ENCODE assay signal across 1 cellular context in genomic region chr20:17530716-17531536, GRCh38.
A peak's percentile ranks its signal among the peaks of the same experiment; 100 is the strongest.
TF ChIP-seq lines count a peak whose summit lies in the region.

Gene BFSP1, minus strand, starts transcription at chr20:17531379. Its CDS starts 50 bp downstream, at chr20:17531329.

TF ChIP-seq in HepG2, 621 proteins besides CTCF, POLR2A, EP300 and RAD21 (continued from another document and continues in another):
- TF ChIP-seq, protein P1, sequence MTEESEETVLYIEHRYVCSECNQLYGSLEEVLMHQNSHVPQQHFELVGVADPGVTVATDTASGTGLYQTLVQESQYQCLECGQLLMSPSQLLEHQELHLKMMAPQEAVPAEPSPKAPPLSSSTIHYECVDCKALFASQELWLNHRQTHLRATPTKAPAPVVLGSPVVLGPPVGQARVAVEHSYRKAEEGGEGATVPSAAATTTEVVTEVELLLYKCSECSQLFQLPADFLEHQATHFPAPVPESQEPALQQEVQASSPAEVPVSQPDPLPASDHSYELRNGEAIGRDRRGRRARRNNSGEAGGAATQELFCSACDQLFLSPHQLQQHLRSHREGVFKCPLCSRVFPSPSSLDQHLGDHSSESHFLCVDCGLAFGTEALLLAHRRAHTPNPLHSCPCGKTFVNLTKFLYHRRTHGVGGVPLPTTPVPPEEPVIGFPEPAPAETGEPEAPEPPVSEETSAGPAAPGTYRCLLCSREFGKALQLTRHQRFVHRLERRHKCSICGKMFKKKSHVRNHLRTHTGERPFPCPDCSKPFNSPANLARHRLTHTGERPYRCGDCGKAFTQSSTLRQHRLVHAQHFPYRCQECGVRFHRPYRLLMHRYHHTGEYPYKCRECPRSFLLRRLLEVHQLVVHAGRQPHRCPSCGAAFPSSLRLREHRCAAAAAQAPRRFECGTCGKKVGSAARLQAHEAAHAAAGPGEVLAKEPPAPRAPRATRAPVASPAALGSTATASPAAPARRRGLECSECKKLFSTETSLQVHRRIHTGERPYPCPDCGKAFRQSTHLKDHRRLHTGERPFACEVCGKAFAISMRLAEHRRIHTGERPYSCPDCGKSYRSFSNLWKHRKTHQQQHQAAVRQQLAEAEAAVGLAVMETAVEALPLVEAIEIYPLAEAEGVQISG (CRISPR knock-in tag; IDR thresholded peaks at IDR 0.05): peak; percentile 61; the same call in 1 of the 2 replicates
- no peak for TF ChIP-seq CC2D1A (CRISPR knock-in tag; IDR thresholded peaks at IDR 0.05)
- no peak for TF ChIP-seq ZNF713 (CRISPR knock-in tag; IDR thresholded peaks at IDR 0.05)
- TF ChIP-seq ZNF251 (CRISPR knock-in tag; IDR thresholded peaks at IDR 0.05): no peak
- TF ChIP-seq, protein P2, sequence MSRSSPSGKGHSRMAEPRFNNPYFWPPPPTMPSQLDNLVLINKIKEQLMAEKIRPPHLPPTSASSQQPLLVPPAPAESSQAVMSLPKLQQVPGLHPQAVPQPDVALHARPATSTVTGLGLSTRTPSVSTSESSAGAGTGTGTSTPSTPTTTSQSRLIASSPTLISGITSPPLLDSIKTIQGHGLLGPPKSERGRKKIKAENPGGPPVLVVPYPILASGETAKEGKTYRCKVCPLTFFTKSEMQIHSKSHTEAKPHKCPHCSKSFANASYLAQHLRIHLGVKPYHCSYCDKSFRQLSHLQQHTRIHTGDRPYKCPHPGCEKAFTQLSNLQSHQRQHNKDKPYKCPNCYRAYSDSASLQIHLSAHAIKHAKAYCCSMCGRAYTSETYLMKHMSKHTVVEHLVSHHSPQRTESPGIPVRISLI (CRISPR knock-in tag; IDR thresholded peaks at IDR 0.05; ENCODE audit: borderline replicate concordance): no peak
- 0 out of 2 replicates have a peak, but pooled peaks have one; percentile 22 for TF ChIP-seq ZNF7 (CRISPR knock-in tag; IDR thresholded peaks at IDR 0.05)
- TF ChIP-seq, protein P3, sequence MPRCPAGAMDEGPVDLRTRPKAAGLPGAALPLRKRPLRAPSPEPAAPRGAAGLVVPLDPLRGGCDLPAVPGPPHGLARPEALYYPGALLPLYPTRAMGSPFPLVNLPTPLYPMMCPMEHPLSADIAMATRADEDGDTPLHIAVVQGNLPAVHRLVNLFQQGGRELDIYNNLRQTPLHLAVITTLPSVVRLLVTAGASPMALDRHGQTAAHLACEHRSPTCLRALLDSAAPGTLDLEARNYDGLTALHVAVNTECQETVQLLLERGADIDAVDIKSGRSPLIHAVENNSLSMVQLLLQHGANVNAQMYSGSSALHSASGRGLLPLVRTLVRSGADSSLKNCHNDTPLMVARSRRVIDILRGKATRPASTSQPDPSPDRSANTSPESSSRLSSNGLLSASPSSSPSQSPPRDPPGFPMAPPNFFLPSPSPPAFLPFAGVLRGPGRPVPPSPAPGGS (CRISPR knock-in tag; IDR thresholded peaks at IDR 0.05): peak; percentile 93
- no peak for TF ChIP-seq ZNF180 (CRISPR knock-in tag; IDR thresholded peaks at IDR 0.05; ENCODE audit: borderline replicate concordance, low read depth)
- TF ChIP-seq ZFAT (CRISPR knock-in tag; conservative IDR thresholded peaks at IDR 0.05): no peak
- TF ChIP-seq CEBPZ (IDR thresholded peaks at IDR 0.05; ENCODE audit: low read length): no peak
- no peak for TF ChIP-seq REST (IDR thresholded peaks at IDR 0.05; ENCODE audit: borderline replicate concordance in 1 of 2, low read depth in 1 of 2, low read length in 2 of 2)
- TF ChIP-seq KLF16 (CRISPR knock-in tag; IDR thresholded peaks at IDR 0.05): 0 out of 4 replicates have a peak, but pooled peaks of 1 of the 2 experiments have one; percentile 52
- 0 out of 2 replicates have a peak, but pooled peaks have one; percentile 66 for TF ChIP-seq ZNF335 (CRISPR knock-in tag; IDR thresholded peaks at IDR 0.05)
- no peak for TF ChIP-seq MAFG (CRISPR knock-in tag; IDR thresholded peaks at IDR 0.05)
- no peak for TF ChIP-seq ZNF510 (CRISPR knock-in tag; IDR thresholded peaks at IDR 0.05; ENCODE audit: low read depth)
- no peak for TF ChIP-seq ZNF235 (CRISPR knock-in tag; IDR thresholded peaks at IDR 0.05; ENCODE audit: borderline replicate concordance)
- no peak for TF ChIP-seq MXI1 (IDR thresholded peaks at IDR 0.05; ENCODE audit: borderline replicate concordance, low read depth, low read length)
- peak; percentile 94 for TF ChIP-seq PATZ1 (CRISPR knock-in tag; IDR thresholded peaks at IDR 0.05)
- no peak for TF ChIP-seq ATF4 (CRISPR knock-in tag; IDR thresholded peaks at IDR 0.05)
- TF ChIP-seq GMEB2 (CRISPR knock-in tag; IDR thresholded peaks at IDR 0.05; ENCODE audit: low read depth): no peak
- no peak for TF ChIP-seq MEF2D (CRISPR knock-in tag; IDR thresholded peaks at IDR 0.05)
- no peak for TF ChIP-seq HHEX (CRISPR knock-in tag; IDR thresholded peaks at IDR 0.05)
- peak; percentile 28; the same call in 1 of the 2 replicates for TF ChIP-seq DMAP1 (CRISPR knock-in tag; IDR thresholded peaks at IDR 0.05)
- 0 out of 2 replicates have a peak, but pooled peaks have one; percentile 12 for TF ChIP-seq MIER2 (CRISPR knock-in tag; IDR thresholded peaks at IDR 0.05)
- no peak for TF ChIP-seq HMG20A (CRISPR knock-in tag; IDR thresholded peaks at IDR 0.05; ENCODE audit: borderline replicate concordance)
- TF ChIP-seq TARDBP (CRISPR knock-in tag; IDR thresholded peaks at IDR 0.05): peak; percentile 81
- TF ChIP-seq ZNF775 (CRISPR knock-in tag; IDR thresholded peaks at IDR 0.05; ENCODE audit: borderline replicate concordance): no peak
- peak; percentile 48; the same call in 1 of the 2 replicates for TF ChIP-seq ZNF772 (CRISPR knock-in tag; IDR thresholded peaks at IDR 0.05)
- peak; percentile 86 for TF ChIP-seq XRCC5 (optimal IDR thresholded peaks at IDR 0.05; ENCODE audit: low read length)
- TF ChIP-seq, protein P4, sequence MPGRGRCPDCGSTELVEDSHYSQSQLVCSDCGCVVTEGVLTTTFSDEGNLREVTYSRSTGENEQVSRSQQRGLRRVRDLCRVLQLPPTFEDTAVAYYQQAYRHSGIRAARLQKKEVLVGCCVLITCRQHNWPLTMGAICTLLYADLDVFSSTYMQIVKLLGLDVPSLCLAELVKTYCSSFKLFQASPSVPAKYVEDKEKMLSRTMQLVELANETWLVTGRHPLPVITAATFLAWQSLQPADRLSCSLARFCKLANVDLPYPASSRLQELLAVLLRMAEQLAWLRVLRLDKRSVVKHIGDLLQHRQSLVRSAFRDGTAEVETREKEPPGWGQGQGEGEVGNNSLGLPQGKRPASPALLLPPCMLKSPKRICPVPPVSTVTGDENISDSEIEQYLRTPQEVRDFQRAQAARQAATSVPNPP (CRISPR knock-in tag; IDR thresholded peaks at IDR 0.05): peak; percentile 57; the same call in 1 of the 2 replicates
- TF ChIP-seq HOXD1 (CRISPR knock-in tag; IDR thresholded peaks at IDR 0.05): no peak
- TF ChIP-seq, protein P5, sequence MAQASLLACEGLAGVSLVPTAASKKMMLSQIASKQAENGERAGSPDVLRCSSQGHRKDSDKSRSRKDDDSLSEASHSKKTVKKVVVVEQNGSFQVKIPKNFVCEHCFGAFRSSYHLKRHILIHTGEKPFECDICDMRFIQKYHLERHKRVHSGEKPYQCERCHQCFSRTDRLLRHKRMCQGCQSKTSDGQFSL (CRISPR knock-in tag; IDR thresholded peaks at IDR 0.05): no peak
- no peak for TF ChIP-seq U2AF2 (IDR thresholded peaks at IDR 0.05; ENCODE audit: low read depth, low read length)
- TF ChIP-seq CHCHD3 (CRISPR knock-in tag; IDR thresholded peaks at IDR 0.05): no peak; the same call in 1 of the 2 replicates
- TF ChIP-seq SOX5 (CRISPR knock-in tag; IDR thresholded peaks at IDR 0.05; ENCODE audit: borderline replicate concordance): peak; percentile 15; the same call in 1 of the 2 replicates
- no peak for TF ChIP-seq EHMT2 (IDR thresholded peaks at IDR 0.05; ENCODE audit: borderline replicate concordance, low read depth, low read length)
- TF ChIP-seq POLR2AphosphoS5 (IDR thresholded peaks at IDR 0.05; ENCODE audit: low read depth, low read length): no peak
- no peak for TF ChIP-seq SETDB1 (CRISPR knock-in tag; IDR thresholded peaks at IDR 0.05; ENCODE audit: borderline replicate concordance)
- TF ChIP-seq CREBL2 (CRISPR knock-in tag; IDR thresholded peaks at IDR 0.05; ENCODE audit: borderline replicate concordance): 0 out of 2 replicates have a peak, but pooled peaks have one; percentile 68
- no peak for TF ChIP-seq SOX6 (IDR thresholded peaks at IDR 0.05)
- TF ChIP-seq SOX6 (CRISPR knock-in tag; IDR thresholded peaks at IDR 0.05): no peak
- TF ChIP-seq HMGA1 (CRISPR knock-in tag; conservative IDR thresholded peaks at IDR 0.05): no peak
- TF ChIP-seq RFXANK (CRISPR knock-in tag; IDR thresholded peaks at IDR 0.05): no peak
- TF ChIP-seq SAP130 (CRISPR knock-in tag; IDR thresholded peaks at IDR 0.05; ENCODE audit: low read depth): peak; percentile 45; the same call in 1 of the 2 replicates
